In the genomic region with DNA sequence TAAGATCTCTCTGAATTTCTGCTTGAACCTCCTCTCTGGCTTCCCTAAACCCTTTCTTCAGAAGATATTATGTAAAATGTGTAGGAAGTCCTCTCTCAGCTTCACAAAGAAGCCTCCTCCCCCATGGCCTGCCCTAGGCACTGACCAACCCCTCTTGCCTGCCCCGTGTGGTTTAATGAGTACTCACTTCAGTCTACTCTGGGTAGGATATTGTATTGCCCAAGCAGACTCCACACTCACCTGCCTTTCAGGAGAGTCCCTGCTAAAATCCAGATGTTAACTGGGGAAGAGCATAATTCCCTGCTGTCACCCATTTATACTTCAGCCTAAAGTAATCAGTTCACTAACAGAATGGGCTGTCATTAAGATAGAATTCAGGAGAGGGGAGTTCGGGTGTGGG, we compare ENCODE assay signal across 36 cellular contexts. TPM values are rescaled to one million over a fixed set of nuclear protein-coding genes. Genes with fewer than 3 reads are reported as not detected.
DNase-seq lines count a peak whose midpoint lies in the region; ATAC-seq and TF ChIP-seq lines count a peak whose summit lies in the region.
"Had no signal": no experiment of that assay in that cellular context is flagged by ENCODE, and none has a peak within 500 bp of the region (broad histone marks: within the 10 kb centered on the region; RNA-seq: fewer than 3 reads in every experiment).

No MANE protein-coding gene starts in this region.

- no peaks in the 10 kb centered on the region for H3K4me1 ChIP-seq in RWPE2 (ENCODE audit: insufficient read depth, poor library complexity, severe bottlenecking)
- H3K4me1 ChIP-seq: breast epithelium, Caco-2, gastroesophageal sphincter, prostate gland, transverse colon had no signal

- no peaks in the 10 kb centered on the region for H3K9me3 Mint-ChIP-seq in progenitor cell of endocrine pancreas (ENCODE audit: low read depth)
- H3K9me3 Mint-ChIP-seq: activated naive CD4-positive, alpha-beta T cell treated with anti-CD3 and anti-CD28 coated beads, Interleukin-2, amount 50 U/mL, for 72 hours; T-helper 2 cell treated with Interferon-gamma antibody and Interleukin-4, amounts not matched to agents 5 μg/mL and 100 μg/mL, for 36 hours had no signal

- TF ChIP-seq CTCF in RWPE2 (IDR thresholded peaks at IDR 0.05; ENCODE audit: poor library complexity, severe bottlenecking), result no peak
- peak; percentile 12 for TF ChIP-seq CTCF in progenitor cell of endocrine pancreas (IDR thresholded peaks at IDR 0.05; ENCODE audit: unreplicated experiment)

- ATAC-seq in RWPE2 (ENCODE audit: low read depth), result peak; percentile 60; the same call in 2 of the 3 replicates
- ATAC-seq: activated naive CD4-positive, alpha-beta T cell treated with anti-CD3 and anti-CD28 coated beads, Interleukin-2, amount 50 U/mL, for 72 hours; gastroesophageal sphincter; left colon; sciatic nerve had no signal

- H3K4me3 ChIP-seq in RWPE2 (ENCODE audit: severe bottlenecking), result no peak overlapping the region
- H3K4me3 ChIP-seq: breast epithelium, gastroesophageal sphincter, hepatocyte, PC-9, prostate gland, transverse colon had no signal

- peaks cover 37% of the 10 kb centered on the region for H3K27me3 ChIP-seq in RWPE2 (ENCODE audit: insufficient read depth, poor library complexity, severe bottlenecking)
- H3K27me3 ChIP-seq: hepatocyte had no signal

- no peaks in the 10 kb centered on the region for H3K36me3 ChIP-seq in RWPE2 (ENCODE audit: low read depth)
- H3K36me3 ChIP-seq: breast epithelium, gastroesophageal sphincter, neutrophil, prostate gland, transverse colon had no signal

- no peak overlapping the region for H3K27ac Mint-ChIP-seq in progenitor cell of endocrine pancreas
- H3K27ac Mint-ChIP-seq: activated naive CD4-positive, alpha-beta T cell treated with anti-CD3 and anti-CD28 coated beads, Interleukin-2, amount 50 U/mL, for 72 hours; immature natural killer cell; T-helper 2 cell treated with Interferon-gamma antibody and Interleukin-4, amounts not matched to agents 5 μg/mL and 100 μg/mL, for 36 hours had no signal

- H3K4me3 Mint-ChIP-seq in progenitor cell of endocrine pancreas (ENCODE audit: low read depth), result no peak overlapping the region
- H3K4me3 Mint-ChIP-seq: immature natural killer cell; T-helper 2 cell treated with Interferon-gamma antibody and Interleukin-4, amounts not matched to agents 5 μg/mL and 100 μg/mL, for 36 hours had no signal

- H3K27ac ChIP-seq in RWPE2 (ENCODE audit: poor library complexity, severe bottlenecking) (no peak overlapping the region), substantia nigra (ENCODE audit: low read depth, low read length, poor library complexity, severe bottlenecking) (no peak overlapping the region)
- H3K27ac ChIP-seq: breast epithelium, gastroesophageal sphincter, hepatocyte, neutrophil, PC-9, prostate gland, transverse colon had no signal

- peaks cover 10% of the 10 kb centered on the region for H3K4me1 Mint-ChIP-seq in progenitor cell of endocrine pancreas (ENCODE audit: low read depth)
- H3K4me1 Mint-ChIP-seq: immature natural killer cell had no signal

- DNase-seq in NCI-H524 (lab: John Stamatoyannopoulos, UW) (peak; percentile 23 to 67), NCI-H524 treated with DMSO at 0.1 percent for 48 hours (lab: John Stamatoyannopoulos, UW) (no peak), RWPE2 (ENCODE audit: low spot score) (no peak), iPS-NIHi11 (ENCODE audit: low spot score) (peak; percentile 34), progenitor cell of endocrine pancreas (ENCODE audit: low spot score, unreplicated experiment) (no peak), substantia nigra (lab: John Stamatoyannopoulos, UW) (no peak), NCI-H510A (lab: John Stamatoyannopoulos, UW) (no peak), LoVo (ENCODE audit: low spot score) (no peak)
- DNase-seq: 8988T; activated CD4-positive, alpha-beta T cell treated with anti-CD3 and anti-CD28 coated beads for 48 hours; activated CD8-positive, alpha-beta memory T cell treated with anti-CD3 and anti-CD28 coated beads for 24 hours; activated T-cell treated with anti-CD3 and anti-CD28 coated beads for 4 hours; C1 segment of cervical spinal cord; Caco-2; DMS79 treated with DMSO at 0.1 percent for 48 hours; immature natural killer cell; KBM-7; left colon; MM.1S; NCI-H2029; NCI-H526 treated with DMSO at 0.1 percent for 48 hours; PC-9; Right ventricle myocardium superior; stimulated activated CD4-positive, alpha-beta T cell treated with anti-CD3 and anti-CD28 coated beads, Interleukin-4, amount 100 ng/mL, for 24 hours; transverse colon had no signal

- H3K36me3 Mint-ChIP-seq in progenitor cell of endocrine pancreas (ENCODE audit: insufficient read depth), result no peaks in the 10 kb centered on the region
- H3K36me3 Mint-ChIP-seq: activated naive CD4-positive, alpha-beta T cell treated with anti-CD3 and anti-CD28 coated beads, Interleukin-2, amount 50 U/mL, for 72 hours; immature natural killer cell had no signal

- no peaks in the 10 kb centered on the region for H3K9me3 ChIP-seq in RWPE2 (ENCODE audit: severe bottlenecking)
- H3K9me3 ChIP-seq: breast epithelium, Caco-2, gastroesophageal sphincter, neutrophil, prostate gland, transverse colon had no signal

- H3K27me3 Mint-ChIP-seq in progenitor cell of endocrine pancreas, result peaks cover 13% of the 10 kb centered on the region

RNA-seq across cellular contexts. Expression of a gene that starts 2.6 kb away (rescaled TPM):
- total RNA-seq in progenitor cell of endocrine pancreas, result not detected in 2 replicates
- total RNA-seq: activated naive CD4-positive, alpha-beta T cell treated with anti-CD3 and anti-CD28 coated beads, Interleukin-2, amount 50 U/mL, for 72 hours; breast epithelium; Caco-2; chondrocyte; endothelial cell of umbilical vein; fibroblast of lung; hepatocyte; PC-9; Right ventricle myocardium superior had no signal

Comparison
In these comparisons a context has a peak if more than half of its experiments do, and no peak if none do; other contexts are left out.
1. DNase-seq: peak in NCI-H524 (2 of 2) and iPS-NIHi11 (single experiment); none in NCI-H524 treated with DMSO at 0.1 percent for 48 hours (single experiment), RWPE2 (single experiment), progenitor cell of endocrine pancreas (single experiment), substantia nigra (0 of 49), NCI-H510A (single experiment) and LoVo (single experiment).